Comparison of ENCODE assay signal across 1 cellular context in genomic region chr7:51321961-51322515, GRCh38.
TF ChIP-seq lines count a peak whose summit lies in the region.

No MANE protein-coding gene starts in this region.

TF ChIP-seq in H1, 55 proteins besides CTCF, POLR2A, EP300 and RAD21 (continued from another document):
- TF ChIP-seq CTBP2 (IDR thresholded peaks at IDR 0.05; ENCODE audit: borderline replicate concordance, insufficient read depth, insufficient read length, low read length) (no peak), CBX5 (IDR thresholded peaks at IDR 0.05; ENCODE audit: low read depth, low read length) (no peak), CHD7 (IDR thresholded peaks at IDR 0.05; ENCODE audit: insufficient replicate concordance, low read length) (no peak)
